In genomic region chr7:17248527-17248926, GRCh38 we compare ENCODE assay signal across 29 cellular contexts.
"Had no signal": no experiment of that assay in that cellular context is flagged by ENCODE, and none has a peak within 500 bp of the region (broad histone marks: within the 10 kb centered on the region; RNA-seq: fewer than 3 reads in every experiment).

No MANE protein-coding gene starts in this region.

- H3K4me3 Mint-ChIP-seq: central memory CD8-positive, alpha-beta T cell; memory B cell; naive B cell; natural killer cell treated with Interleukin-12 subunit alpha and Interleukin-12 subunit beta and Interleukin-15 and Interleukin-18, amount 100 ng/mL, for 72 hours; neural crest cell; stimulated activated effector memory CD8-positive, alpha-beta T cell treated with anti-CD3 and anti-CD28 coated beads, Interleukin-12 subunit alpha, Interleukin-12 subunit beta, amount 100 ng/mL, for 72 hours had no signal

- ATAC-seq: left cardiac atrium; lower lobe of right lung; natural killer cell treated with Interleukin-12 subunit alpha and Interleukin-12 subunit beta and Interleukin-15 and Interleukin-18, amount 100 ng/mL, for 72 hours; stimulated activated effector memory CD8-positive, alpha-beta T cell treated with anti-CD3 and anti-CD28 coated beads, Interleukin-12 subunit alpha, Interleukin-12 subunit beta, amount 100 ng/mL, for 72 hours had no signal

- H3K4me1 ChIP-seq: colonic mucosa, left ventricle myocardium inferior, lower lobe of right lung, parathyroid adenoma, right atrium auricular region, sigmoid colon, tibial nerve, upper lobe of left lung had no signal

- H3K27me3 Mint-ChIP-seq: central memory CD8-positive, alpha-beta T cell; memory B cell; naive B cell; natural killer cell treated with Interleukin-12 subunit alpha and Interleukin-12 subunit beta and Interleukin-15 and Interleukin-18, amount 100 ng/mL, for 72 hours; progenitor cell of endocrine pancreas had no signal

- H3K27ac Mint-ChIP-seq: memory B cell; naive B cell; progenitor cell of endocrine pancreas; stimulated activated effector memory CD8-positive, alpha-beta T cell treated with anti-CD3 and anti-CD28 coated beads, Interleukin-12 subunit alpha, Interleukin-12 subunit beta, amount 100 ng/mL, for 72 hours had no signal

- DNase-seq: colonic mucosa; dermis blood vessel endothelial cell; effector memory CD4-positive, alpha-beta T cell; head of caudate nucleus; left cardiac atrium; left ventricle myocardium inferior; lower lobe of right lung; naive B cell; sigmoid colon; stimulated activated CD4-positive, alpha-beta T cell treated with anti-CD3 and anti-CD28 coated beads, Interleukin-2, amount 100 ng/mL, for 24 hours; stimulated activated CD4-positive, alpha-beta T cell treated with anti-CD3 and anti-CD28 coated beads, Interleukin-4, amount 100 ng/mL, for 24 hours; stimulated activated naive CD4-positive, alpha-beta T cell treated with Interleukin-2 at 50 U/mL for 16 hours; upper lobe of left lung had no signal

- H3K36me3 ChIP-seq: colonic mucosa, left ventricle myocardium inferior, lower lobe of right lung, neutrophil, right atrium auricular region, sigmoid colon, thoracic aorta, tibial nerve, upper lobe of left lung had no signal

- H2AFZ ChIP-seq: hepatocyte, parathyroid adenoma had no signal

- H3K4me3 ChIP-seq: colonic mucosa, hepatocyte, left ventricle myocardium inferior, lower lobe of right lung, right atrium auricular region, sigmoid colon, thoracic aorta, tibial nerve, upper lobe of left lung had no signal

- H3K4me2 ChIP-seq: hepatocyte had no signal

- H3K4me1 Mint-ChIP-seq: central memory CD8-positive, alpha-beta T cell; memory B cell; naive B cell; neural crest cell; stimulated activated effector memory CD8-positive, alpha-beta T cell treated with anti-CD3 and anti-CD28 coated beads, Interleukin-12 subunit alpha, Interleukin-12 subunit beta, amount 100 ng/mL, for 72 hours had no signal

- FAIRE-seq: endometrium, frontal cortex, islet of Langerhans, urothelium cell line had no signal

- H3K27me3 ChIP-seq: colonic mucosa, hepatocyte, neutrophil, right atrium auricular region, sigmoid colon, tibial nerve, upper lobe of left lung had no signal

- H3K9ac ChIP-seq: parathyroid adenoma had no signal

- H3K36me3 Mint-ChIP-seq: memory B cell; naive B cell; stimulated activated effector memory CD8-positive, alpha-beta T cell treated with anti-CD3 and anti-CD28 coated beads, Interleukin-12 subunit alpha, Interleukin-12 subunit beta, amount 100 ng/mL, for 72 hours had no signal

- H3K79me2 ChIP-seq: hepatocyte, parathyroid adenoma had no signal

- H3K9me3 Mint-ChIP-seq: central memory CD8-positive, alpha-beta T cell; neural crest cell had no signal

- H3K27ac ChIP-seq: colonic mucosa, hepatocyte, left ventricle myocardium inferior, lower lobe of right lung, neutrophil, parathyroid adenoma, right atrium auricular region, sigmoid colon, thoracic aorta, tibial nerve, upper lobe of left lung had no signal

- H3K9me3 ChIP-seq: colonic mucosa, left ventricle myocardium inferior, lower lobe of right lung, neutrophil, right atrium auricular region, sigmoid colon, thoracic aorta, tibial nerve, upper lobe of left lung had no signal
